ENCODE assay signal across 1 cellular context in the genomic region with DNA sequence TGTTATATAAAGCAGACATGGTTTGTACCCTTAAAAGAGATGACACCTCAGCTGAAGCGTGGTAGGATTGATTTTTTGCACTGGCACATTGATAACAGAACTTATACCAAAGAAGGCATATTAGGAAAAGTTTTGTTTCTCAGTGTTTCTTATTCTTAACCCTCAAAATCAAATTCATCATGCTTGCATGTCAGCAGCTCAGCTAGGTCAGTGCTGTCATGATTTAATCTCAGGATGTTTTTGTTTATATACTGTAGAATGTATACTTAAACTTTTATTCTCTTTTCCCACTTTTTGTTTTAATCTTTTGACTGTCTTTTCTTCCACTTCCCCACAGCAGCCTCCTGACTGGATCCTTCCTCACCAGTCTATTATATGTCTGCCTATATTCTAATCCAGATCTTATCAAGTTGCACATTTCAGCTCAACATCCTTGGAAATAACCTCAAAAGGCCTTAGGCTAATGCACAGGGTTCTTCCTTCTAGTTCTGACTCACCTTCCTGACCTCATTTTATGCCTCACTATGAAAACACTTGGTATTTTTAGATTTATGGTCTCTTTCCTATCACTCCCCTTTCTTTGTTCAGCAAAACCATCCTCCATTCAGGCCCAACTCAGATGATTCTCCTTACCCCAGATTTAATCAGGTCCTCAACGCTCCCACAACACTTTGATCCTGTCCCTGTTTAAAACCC.
TF ChIP-seq lines count a peak whose summit lies in the region.

No MANE protein-coding gene starts in this region.

TF ChIP-seq in HEK293, 187 proteins besides CTCF, POLR2A, EP300 and RAD21 (continued from another document and continues in another):
- TF ChIP-seq, protein P1, sequence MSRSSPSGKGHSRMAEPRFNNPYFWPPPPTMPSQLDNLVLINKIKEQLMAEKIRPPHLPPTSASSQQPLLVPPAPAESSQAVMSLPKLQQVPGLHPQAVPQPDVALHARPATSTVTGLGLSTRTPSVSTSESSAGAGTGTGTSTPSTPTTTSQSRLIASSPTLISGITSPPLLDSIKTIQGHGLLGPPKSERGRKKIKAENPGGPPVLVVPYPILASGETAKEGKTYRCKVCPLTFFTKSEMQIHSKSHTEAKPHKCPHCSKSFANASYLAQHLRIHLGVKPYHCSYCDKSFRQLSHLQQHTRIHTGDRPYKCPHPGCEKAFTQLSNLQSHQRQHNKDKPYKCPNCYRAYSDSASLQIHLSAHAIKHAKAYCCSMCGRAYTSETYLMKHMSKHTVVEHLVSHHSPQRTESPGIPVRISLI (tag by site-specific recombination; IDR thresholded peaks at IDR 0.05), result no peak
- TF ChIP-seq ZNF555 (tag by site-specific recombination; conservative IDR thresholded peaks at IDR 0.05) (no peak), ZNF658 (tag by site-specific recombination; IDR thresholded peaks at IDR 0.05) (no peak), ZNF707 (tag by site-specific recombination; IDR thresholded peaks at IDR 0.05) (no peak), ZNF157 (tag by site-specific recombination; IDR thresholded peaks at IDR 0.05) (no peak), SALL2 (tag by site-specific recombination; IDR thresholded peaks at IDR 0.05; ENCODE audit: borderline replicate concordance) (no peak), ZNF10 (tag by site-specific recombination; IDR thresholded peaks at IDR 0.05) (no peak), ZNF76 (tag by site-specific recombination; IDR thresholded peaks at IDR 0.05; ENCODE audit: borderline replicate concordance, low read depth) (no peak), ZNF48 (tag by site-specific recombination; IDR thresholded peaks at IDR 0.05) (no peak), ZFP37 (tag by site-specific recombination; IDR thresholded peaks at IDR 0.05) (no peak), ZNF335 (tag by site-specific recombination; conservative IDR thresholded peaks at IDR 0.05) (0 out of 2 replicates have a peak, but pooled peaks have one; percentile 21), ZNF501 (tag by site-specific recombination; IDR thresholded peaks at IDR 0.05) (no peak), ZNF571 (tag by site-specific recombination; IDR thresholded peaks at IDR 0.05) (no peak), ZNF169 (tag by site-specific recombination; IDR thresholded peaks at IDR 0.05) (no peak), ZNF610 (tag by site-specific recombination; IDR thresholded peaks at IDR 0.05; ENCODE audit: borderline replicate concordance) (no peak), SP2 (tag by site-specific recombination; IDR thresholded peaks at IDR 0.05) (no peak), ZNF677 (tag by site-specific recombination; IDR thresholded peaks at IDR 0.05) (no peak), OSR2 (tag by site-specific recombination; IDR thresholded peaks at IDR 0.05) (0 out of 2 replicates have a peak, but pooled peaks have one; percentile 25), ZNF473 (tag by site-specific recombination; IDR thresholded peaks at IDR 0.05) (no peak), FEZF1 (tag by site-specific recombination; IDR thresholded peaks at IDR 0.05) (no peak), SP7 (tag by site-specific recombination; IDR thresholded peaks at IDR 0.05) (peak; percentile 94), MYNN (tag by site-specific recombination; IDR thresholded peaks at IDR 0.05; ENCODE audit: borderline replicate concordance) (no peak), ZNF404 (tag by site-specific recombination; IDR thresholded peaks at IDR 0.05) (no peak), ZEB2 (tag by site-specific recombination; IDR thresholded peaks at IDR 0.05) (no peak), ZBTB8A (tag by site-specific recombination; IDR thresholded peaks at IDR 0.05) (no peak), ZNF747 (tag by site-specific recombination; IDR thresholded peaks at IDR 0.05) (no peak), EGR2 (tag by site-specific recombination; IDR thresholded peaks at IDR 0.05; ENCODE audit: low read depth) (no peak), ZNF112 (tag by site-specific recombination; IDR thresholded peaks at IDR 0.05) (no peak), ZNF184 (tag by site-specific recombination; IDR thresholded peaks at IDR 0.05) (peak; percentile 28; the same call in 1 of the 2 replicates), GFI1B (tag by site-specific recombination; IDR thresholded peaks at IDR 0.05) (no peak)
- TF ChIP-seq, protein P2, sequence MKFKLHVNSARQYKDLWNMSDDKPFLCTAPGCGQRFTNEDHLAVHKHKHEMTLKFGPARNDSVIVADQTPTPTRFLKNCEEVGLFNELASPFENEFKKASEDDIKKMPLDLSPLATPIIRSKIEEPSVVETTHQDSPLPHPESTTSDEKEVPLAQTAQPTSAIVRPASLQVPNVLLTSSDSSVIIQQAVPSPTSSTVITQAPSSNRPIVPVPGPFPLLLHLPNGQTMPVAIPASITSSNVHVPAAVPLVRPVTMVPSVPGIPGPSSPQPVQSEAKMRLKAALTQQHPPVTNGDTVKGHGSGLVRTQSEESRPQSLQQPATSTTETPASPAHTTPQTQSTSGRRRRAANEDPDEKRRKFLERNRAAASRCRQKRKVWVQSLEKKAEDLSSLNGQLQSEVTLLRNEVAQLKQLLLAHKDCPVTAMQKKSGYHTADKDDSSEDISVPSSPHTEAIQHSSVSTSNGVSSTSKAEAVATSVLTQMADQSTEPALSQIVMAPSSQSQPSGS (tag by site-specific recombination; IDR thresholded peaks at IDR 0.05; ENCODE audit: low read depth), result no peak
- TF ChIP-seq, protein P3, sequence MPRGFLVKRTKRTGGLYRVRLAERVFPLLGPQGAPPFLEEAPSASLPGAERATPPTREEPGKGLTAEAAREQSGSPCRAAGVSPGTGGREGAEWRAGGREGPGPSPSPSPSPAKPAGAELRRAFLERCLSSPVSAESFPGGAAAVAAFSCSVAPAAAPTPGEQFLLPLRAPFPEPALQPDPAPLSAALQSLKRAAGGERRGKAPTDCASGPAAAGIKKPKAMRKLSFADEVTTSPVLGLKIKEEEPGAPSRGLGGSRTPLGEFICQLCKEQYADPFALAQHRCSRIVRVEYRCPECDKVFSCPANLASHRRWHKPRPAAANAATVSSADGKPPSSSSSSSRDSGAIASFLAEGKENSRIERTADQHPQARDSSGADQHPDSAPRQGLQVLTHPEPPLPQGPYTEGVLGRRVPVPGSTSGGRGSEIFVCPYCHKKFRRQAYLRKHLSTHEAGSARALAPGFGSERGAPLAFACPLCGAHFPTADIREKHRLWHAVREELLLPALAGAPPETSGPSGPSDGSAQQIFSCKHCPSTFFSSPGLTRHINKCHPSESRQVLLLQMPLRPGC (tag by site-specific recombination; IDR thresholded peaks at IDR 0.05), result peak; percentile 63; the same call in 1 of the 2 replicates
- TF ChIP-seq, protein P4, sequence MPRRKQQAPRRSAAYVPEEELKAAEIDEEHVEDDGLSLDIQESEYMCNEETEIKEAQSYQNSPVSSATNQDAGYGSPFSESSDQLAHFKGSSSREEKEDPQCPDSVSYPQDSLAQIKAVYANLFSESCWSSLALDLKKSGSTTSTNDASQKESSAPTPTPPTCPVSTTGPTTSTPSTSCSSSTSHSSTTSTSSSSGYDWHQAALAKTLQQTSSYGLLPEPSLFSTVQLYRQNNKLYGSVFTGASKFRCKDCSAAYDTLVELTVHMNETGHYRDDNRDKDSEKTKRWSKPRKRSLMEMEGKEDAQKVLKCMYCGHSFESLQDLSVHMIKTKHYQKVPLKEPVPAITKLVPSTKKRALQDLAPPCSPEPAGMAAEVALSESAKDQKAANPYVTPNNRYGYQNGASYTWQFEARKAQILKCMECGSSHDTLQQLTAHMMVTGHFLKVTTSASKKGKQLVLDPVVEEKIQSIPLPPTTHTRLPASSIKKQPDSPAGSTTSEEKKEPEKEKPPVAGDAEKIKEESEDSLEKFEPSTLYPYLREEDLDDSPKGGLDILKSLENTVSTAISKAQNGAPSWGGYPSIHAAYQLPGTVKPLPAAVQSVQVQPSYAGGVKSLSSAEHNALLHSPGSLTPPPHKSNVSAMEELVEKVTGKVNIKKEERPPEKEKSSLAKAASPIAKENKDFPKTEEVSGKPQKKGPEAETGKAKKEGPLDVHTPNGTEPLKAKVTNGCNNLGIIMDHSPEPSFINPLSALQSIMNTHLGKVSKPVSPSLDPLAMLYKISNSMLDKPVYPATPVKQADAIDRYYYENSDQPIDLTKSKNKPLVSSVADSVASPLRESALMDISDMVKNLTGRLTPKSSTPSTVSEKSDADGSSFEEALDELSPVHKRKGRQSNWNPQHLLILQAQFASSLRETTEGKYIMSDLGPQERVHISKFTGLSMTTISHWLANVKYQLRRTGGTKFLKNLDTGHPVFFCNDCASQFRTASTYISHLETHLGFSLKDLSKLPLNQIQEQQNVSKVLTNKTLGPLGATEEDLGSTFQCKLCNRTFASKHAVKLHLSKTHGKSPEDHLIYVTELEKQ (tag by site-specific recombination; IDR thresholded peaks at IDR 0.05; ENCODE audit: borderline replicate concordance), result peak; percentile 35; the same call in 1 of the 2 replicates
- TF ChIP-seq, protein P5, sequence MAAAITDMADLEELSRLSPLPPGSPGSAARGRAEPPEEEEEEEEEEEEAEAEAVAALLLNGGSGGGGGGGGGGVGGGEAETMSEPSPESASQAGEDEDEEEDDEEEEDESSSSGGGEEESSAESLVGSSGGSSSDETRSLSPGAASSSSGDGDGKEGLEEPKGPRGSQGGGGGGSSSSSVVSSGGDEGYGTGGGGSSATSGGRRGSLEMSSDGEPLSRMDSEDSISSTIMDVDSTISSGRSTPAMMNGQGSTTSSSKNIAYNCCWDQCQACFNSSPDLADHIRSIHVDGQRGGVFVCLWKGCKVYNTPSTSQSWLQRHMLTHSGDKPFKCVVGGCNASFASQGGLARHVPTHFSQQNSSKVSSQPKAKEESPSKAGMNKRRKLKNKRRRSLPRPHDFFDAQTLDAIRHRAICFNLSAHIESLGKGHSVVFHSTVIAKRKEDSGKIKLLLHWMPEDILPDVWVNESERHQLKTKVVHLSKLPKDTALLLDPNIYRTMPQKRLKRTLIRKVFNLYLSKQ (tag by site-specific recombination; IDR thresholded peaks at IDR 0.05; ENCODE audit: borderline replicate concordance), result no peak
- TF ChIP-seq, protein P6, sequence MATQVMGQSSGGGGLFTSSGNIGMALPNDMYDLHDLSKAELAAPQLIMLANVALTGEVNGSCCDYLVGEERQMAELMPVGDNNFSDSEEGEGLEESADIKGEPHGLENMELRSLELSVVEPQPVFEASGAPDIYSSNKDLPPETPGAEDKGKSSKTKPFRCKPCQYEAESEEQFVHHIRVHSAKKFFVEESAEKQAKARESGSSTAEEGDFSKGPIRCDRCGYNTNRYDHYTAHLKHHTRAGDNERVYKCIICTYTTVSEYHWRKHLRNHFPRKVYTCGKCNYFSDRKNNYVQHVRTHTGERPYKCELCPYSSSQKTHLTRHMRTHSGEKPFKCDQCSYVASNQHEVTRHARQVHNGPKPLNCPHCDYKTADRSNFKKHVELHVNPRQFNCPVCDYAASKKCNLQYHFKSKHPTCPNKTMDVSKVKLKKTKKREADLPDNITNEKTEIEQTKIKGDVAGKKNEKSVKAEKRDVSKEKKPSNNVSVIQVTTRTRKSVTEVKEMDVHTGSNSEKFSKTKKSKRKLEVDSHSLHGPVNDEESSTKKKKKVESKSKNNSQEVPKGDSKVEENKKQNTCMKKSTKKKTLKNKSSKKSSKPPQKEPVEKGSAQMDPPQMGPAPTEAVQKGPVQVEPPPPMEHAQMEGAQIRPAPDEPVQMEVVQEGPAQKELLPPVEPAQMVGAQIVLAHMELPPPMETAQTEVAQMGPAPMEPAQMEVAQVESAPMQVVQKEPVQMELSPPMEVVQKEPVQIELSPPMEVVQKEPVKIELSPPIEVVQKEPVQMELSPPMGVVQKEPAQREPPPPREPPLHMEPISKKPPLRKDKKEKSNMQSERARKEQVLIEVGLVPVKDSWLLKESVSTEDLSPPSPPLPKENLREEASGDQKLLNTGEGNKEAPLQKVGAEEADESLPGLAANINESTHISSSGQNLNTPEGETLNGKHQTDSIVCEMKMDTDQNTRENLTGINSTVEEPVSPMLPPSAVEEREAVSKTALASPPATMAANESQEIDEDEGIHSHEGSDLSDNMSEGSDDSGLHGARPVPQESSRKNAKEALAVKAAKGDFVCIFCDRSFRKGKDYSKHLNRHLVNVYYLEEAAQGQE (tag by site-specific recombination; IDR thresholded peaks at IDR 0.05), result no peak
- TF ChIP-seq, protein P7, sequence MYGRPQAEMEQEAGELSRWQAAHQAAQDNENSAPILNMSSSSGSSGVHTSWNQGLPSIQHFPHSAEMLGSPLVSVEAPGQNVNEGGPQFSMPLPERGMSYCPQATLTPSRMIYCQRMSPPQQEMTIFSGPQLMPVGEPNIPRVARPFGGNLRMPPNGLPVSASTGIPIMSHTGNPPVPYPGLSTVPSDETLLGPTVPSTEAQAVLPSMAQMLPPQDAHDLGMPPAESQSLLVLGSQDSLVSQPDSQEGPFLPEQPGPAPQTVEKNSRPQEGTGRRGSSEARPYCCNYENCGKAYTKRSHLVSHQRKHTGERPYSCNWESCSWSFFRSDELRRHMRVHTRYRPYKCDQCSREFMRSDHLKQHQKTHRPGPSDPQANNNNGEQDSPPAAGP (tag by site-specific recombination; IDR thresholded peaks at IDR 0.05), result peak; percentile 95
- TF ChIP-seq, protein P8, sequence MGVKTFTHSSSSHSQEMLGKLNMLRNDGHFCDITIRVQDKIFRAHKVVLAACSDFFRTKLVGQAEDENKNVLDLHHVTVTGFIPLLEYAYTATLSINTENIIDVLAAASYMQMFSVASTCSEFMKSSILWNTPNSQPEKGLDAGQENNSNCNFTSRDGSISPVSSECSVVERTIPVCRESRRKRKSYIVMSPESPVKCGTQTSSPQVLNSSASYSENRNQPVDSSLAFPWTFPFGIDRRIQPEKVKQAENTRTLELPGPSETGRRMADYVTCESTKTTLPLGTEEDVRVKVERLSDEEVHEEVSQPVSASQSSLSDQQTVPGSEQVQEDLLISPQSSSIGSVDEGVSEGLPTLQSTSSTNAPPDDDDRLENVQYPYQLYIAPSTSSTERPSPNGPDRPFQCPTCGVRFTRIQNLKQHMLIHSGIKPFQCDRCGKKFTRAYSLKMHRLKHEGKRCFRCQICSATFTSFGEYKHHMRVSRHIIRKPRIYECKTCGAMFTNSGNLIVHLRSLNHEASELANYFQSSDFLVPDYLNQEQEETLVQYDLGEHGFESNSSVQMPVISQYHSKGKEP (tag by site-specific recombination; IDR thresholded peaks at IDR 0.05), result no peak
- TF ChIP-seq, protein P9, sequence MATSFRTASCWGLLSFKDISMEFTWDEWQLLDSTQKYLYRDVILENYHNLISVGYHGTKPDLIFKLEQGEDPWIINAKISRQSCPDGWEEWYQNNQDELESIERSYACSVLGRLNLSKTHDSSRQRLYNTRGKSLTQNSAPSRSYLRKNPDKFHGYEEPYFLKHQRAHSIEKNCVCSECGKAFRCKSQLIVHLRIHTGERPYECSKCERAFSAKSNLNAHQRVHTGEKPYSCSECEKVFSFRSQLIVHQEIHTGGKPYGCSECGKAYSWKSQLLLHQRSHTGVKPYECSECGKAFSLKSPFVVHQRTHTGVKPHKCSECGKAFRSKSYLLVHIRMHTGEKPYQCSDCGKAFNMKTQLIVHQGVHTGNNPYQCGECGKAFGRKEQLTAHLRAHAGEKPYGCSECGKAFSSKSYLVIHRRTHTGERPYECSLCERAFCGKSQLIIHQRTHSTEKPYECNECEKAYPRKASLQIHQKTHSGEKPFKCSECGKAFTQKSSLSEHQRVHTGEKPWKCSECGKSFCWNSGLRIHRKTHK (tag by site-specific recombination; IDR thresholded peaks at IDR 0.05), result no peak
- TF ChIP-seq, protein P10, sequence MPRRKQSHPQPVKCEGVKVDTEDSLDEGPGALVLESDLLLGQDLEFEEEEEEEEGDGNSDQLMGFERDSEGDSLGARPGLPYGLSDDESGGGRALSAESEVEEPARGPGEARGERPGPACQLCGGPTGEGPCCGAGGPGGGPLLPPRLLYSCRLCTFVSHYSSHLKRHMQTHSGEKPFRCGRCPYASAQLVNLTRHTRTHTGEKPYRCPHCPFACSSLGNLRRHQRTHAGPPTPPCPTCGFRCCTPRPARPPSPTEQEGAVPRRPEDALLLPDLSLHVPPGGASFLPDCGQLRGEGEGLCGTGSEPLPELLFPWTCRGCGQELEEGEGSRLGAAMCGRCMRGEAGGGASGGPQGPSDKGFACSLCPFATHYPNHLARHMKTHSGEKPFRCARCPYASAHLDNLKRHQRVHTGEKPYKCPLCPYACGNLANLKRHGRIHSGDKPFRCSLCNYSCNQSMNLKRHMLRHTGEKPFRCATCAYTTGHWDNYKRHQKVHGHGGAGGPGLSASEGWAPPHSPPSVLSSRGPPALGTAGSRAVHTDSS (tag by site-specific recombination; IDR thresholded peaks at IDR 0.05), result no peak
